ENCODE assay signal across 23 cellular contexts in the genomic region with DNA sequence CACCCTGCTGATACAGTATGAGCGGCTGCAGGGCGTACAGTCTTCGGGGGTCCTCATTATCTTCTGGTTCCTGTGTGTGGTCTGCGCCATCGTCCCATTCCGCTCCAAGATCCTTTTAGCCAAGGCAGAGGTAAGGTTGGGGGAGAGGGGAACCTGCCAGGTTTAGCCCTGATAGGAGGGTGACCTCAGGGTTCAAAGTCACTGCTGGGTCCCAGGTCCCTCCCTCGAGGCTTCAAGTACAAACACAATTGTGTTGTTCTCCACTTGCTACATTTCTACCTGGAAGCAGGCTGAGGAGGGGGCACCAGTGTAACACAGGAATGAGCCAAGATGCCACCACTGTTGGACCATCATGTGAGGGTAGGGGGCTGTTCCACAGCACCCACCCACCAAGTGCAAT. TPM values are rescaled to one million over a fixed set of nuclear protein-coding genes. Genes with fewer than 3 reads are reported as not detected.
DNase-seq lines count a peak whose midpoint lies in the region; ATAC-seq and TF ChIP-seq lines count a peak whose summit lies in the region.
"Had no signal": no experiment of that assay in that cellular context is flagged by ENCODE, and none has a peak within 500 bp of the region (broad histone marks: within the 10 kb centered on the region; RNA-seq: fewer than 3 reads in every experiment).

No MANE protein-coding gene starts in this region.

- H3K9ac ChIP-seq in IMR-90 (ENCODE audit: low read depth, low read length) (no peak overlapping the region), colonic mucosa (ENCODE audit: low read depth in 2 of 2, low read length in 2 of 2) (peak overlapping the region in 1 of 2 donors; percentile 27)
- H3K9ac ChIP-seq: BLaER1, GM23248 had no signal

- no peaks in the 10 kb centered on the region for H3K27me3 ChIP-seq in IMR-90 (ENCODE audit: control insufficient read depth, insufficient read depth, low read length)
- H3K27me3 ChIP-seq in colonic mucosa, result no peaks in the 10 kb centered on the region
- no peaks in the 10 kb centered on the region for H3K27me3 ChIP-seq in right lobe of liver
- H3K27me3 ChIP-seq in transverse colon, result no peaks in the 10 kb centered on the region
- H3K27me3 ChIP-seq in heart left ventricle, result no peaks in the 10 kb centered on the region
- H3K27me3 ChIP-seq: BLaER1 had no signal

- H4K5ac ChIP-seq in IMR-90 (ENCODE audit: low read depth, low read length), result no peak overlapping the region

- in situ Hi-C loops in IMR-90 (cut with MboI; ENCODE audit: low sequenced_read_pairs) (no loop called here), transverse colon (cut with MboI; ENCODE audit: low pct_ligation_motif_present in 1 of 4, low pct_unique_long_range_greater_than_20kb in 1 of 4, low sequenced_read_pairs in 3 of 4) (no loop called here)

- DNase-seq in IMR-90, result no peak
- DNase-seq in colonic mucosa, result no peak
- DNase-seq in right lobe of liver, result no peak
- DNase-seq in transverse colon, result no peak
- DNase-seq in posterior vena cava (ENCODE audit: low spot score), result no peak
- DNase-seq in heart left ventricle, result no peak
- DNase-seq: CD4-positive, CD25-positive, alpha-beta regulatory T cell; DMS153; DND-41; GM23248; H9; HFFc6; KBM-7; MV-4-11; NCI-H1105; NCI-H1436 treated with DMSO at 0.1 percent for 48 hours; NCI-H187 treated with DMSO at 0.1 percent for 48 hours; NCI-H2171 treated with DMSO at 0.1 percent for 48 hours; NCI-H524; NCI-H774; SHP77 treated with DMSO at 0.1 percent for 48 hours had no signal

- BruUV-seq in IMR-90 (replicated peaks; lab: Mats Ljungman, UMichigan), result no TSS peak

- H3K23ac ChIP-seq in IMR-90 (ENCODE audit: low read depth, low read length), result no peak overlapping the region

- H2BK20ac ChIP-seq in IMR-90 (ENCODE audit: low read depth, low read length), result no peak overlapping the region; the same call in 1 of the 2 replicates

- no peak for TF ChIP-seq RAD21 in IMR-90 (IDR thresholded peaks at IDR 0.05; ENCODE audit: low read length)

- no peak overlapping the region for H2AK9ac ChIP-seq in IMR-90 (replicated peaks; ENCODE audit: low read depth, low read length, poor library complexity)

- TF ChIP-seq CTCF in IMR-90 (conservative IDR thresholded peaks at IDR 0.05; ENCODE audit: low read depth, low read length) (no peak), colonic mucosa (IDR thresholded peaks at IDR 0.05) (no peak), right lobe of liver (IDR thresholded peaks at IDR 0.05) (no peak), transverse colon (IDR thresholded peaks at IDR 0.05) (no peak), heart left ventricle (IDR thresholded peaks at IDR 0.05) (no peak)

- 80% methylated on average over 2 of the region's 7 CpGs; no CpG with 5 or more reads in 1 of the 2 experiments for WGBS in IMR-90 (ENCODE audit: extremely low coverage in 2 of 2, insufficient read length in 1 of 2), 2 experiments
- 20% methylated on average over 1 of the region's 7 CpGs for WGBS in right lobe of liver (ENCODE audit: insufficient coverage, low coverage, low lambda C conversion rate, missing lambda C conversion rate)
- WGBS in transverse colon (ENCODE audit: low coverage in 1 of 2), 2 donors, result 89% methylated on average over 7 of the region's 7 CpGs; no CpG with 5 or more reads in 1 of the 2 donors
- WGBS in heart left ventricle, 4 donors, result 88 to 98% (median 93%) methylated on average over 7 of the region's 7 CpGs

- peaks cover 2% of the 10 kb centered on the region; the same call in 1 of the 2 replicates for H3K36me3 ChIP-seq in IMR-90 (ENCODE audit: control insufficient read depth, insufficient read depth, low read length)
- no peaks in the 10 kb centered on the region for H3K36me3 ChIP-seq in colonic mucosa
- H3K36me3 ChIP-seq in right lobe of liver, result peaks cover 0 to 6% (median 0%) of the 10 kb centered on the region in 4 donors
- no peaks in the 10 kb centered on the region for H3K36me3 ChIP-seq in transverse colon
- H3K36me3 ChIP-seq in heart left ventricle, result no peaks in the 10 kb centered on the region
- H3K36me3 ChIP-seq: BLaER1 had no signal

- H2BK15ac ChIP-seq in IMR-90 (ENCODE audit: low read depth, low read length), result no peak overlapping the region

- no peak overlapping the region for H2AFZ ChIP-seq in IMR-90 (replicated peaks; ENCODE audit: low read length, poor library complexity)
- H2AFZ ChIP-seq: GM23248 had no signal

- no peak overlapping the region for H3K14ac ChIP-seq in IMR-90 (replicated peaks; ENCODE audit: low read depth, low read length)

- no peak overlapping the region for H3K56ac ChIP-seq in IMR-90 (ENCODE audit: extremely low read depth, insufficient read depth, low read length)

- no peak overlapping the region for H3K27ac ChIP-seq in IMR-90 (ENCODE audit: insufficient read depth, low read length)
- H3K27ac ChIP-seq in colonic mucosa, result peak overlapping the region; percentile 8
- peak overlapping the region in 1 of 3 donors; percentile 2 for H3K27ac ChIP-seq in right lobe of liver
- H3K27ac ChIP-seq in transverse colon, result peak overlapping the region; percentile 36 to 79 (median 58)
- H3K27ac ChIP-seq in heart left ventricle, result no peak overlapping the region
- H3K27ac ChIP-seq: BLaER1, GM23248 had no signal

- POLR2A ChIA-PET in IMR-90 (lab: Charles Lee; ENCODE audit: unreplicated experiment), result no interaction called here

- peaks cover 29% of the 10 kb centered on the region for H3K4me1 ChIP-seq in IMR-90 (ENCODE audit: control insufficient read depth, insufficient read depth, low read length)
- peaks cover 16% of the 10 kb centered on the region for H3K4me1 ChIP-seq in colonic mucosa
- peaks cover 0 to 44% (median 20%) of the 10 kb centered on the region in 4 donors for H3K4me1 ChIP-seq in right lobe of liver
- peaks cover 27 to 55% (median 46%) of the 10 kb centered on the region in 4 donors for H3K4me1 ChIP-seq in transverse colon
- H3K4me1 ChIP-seq in heart left ventricle, result peaks cover 0 to 35% (median 25%) of the 10 kb centered on the region in 12 donors

- H3K4me2 ChIP-seq in IMR-90 (ENCODE audit: low read depth, low read length), result no peak overlapping the region
- H3K4me2 ChIP-seq: BLaER1 had no signal

- H3K79me1 ChIP-seq in IMR-90 (ENCODE audit: low read depth in 1 of 2, low read length in 2 of 2), result peaks cover 0 to 15% of the 10 kb centered on the region in 2 experiments; a peak in 2 of 4 replicates

- no peak overlapping the region for H3K4ac ChIP-seq in IMR-90 (ENCODE audit: low read depth, low read length)

- H4K91ac ChIP-seq in IMR-90 (ENCODE audit: insufficient read depth, low read depth, low read length), result no peak overlapping the region

- peaks cover 30% of the 10 kb centered on the region for H3K9me1 ChIP-seq in IMR-90 (ENCODE audit: insufficient read depth, low read length)

- no peak overlapping the region for H2BK120ac ChIP-seq in IMR-90 (ENCODE audit: low read depth, low read length)

- no peak overlapping the region for H2BK5ac ChIP-seq in IMR-90 (ENCODE audit: low read depth, low read length, poor library complexity, severe bottlenecking)

- no peak for TF ChIP-seq EP300 in transverse colon (IDR thresholded peaks at IDR 0.05; ENCODE audit: low read depth)

- CTCF ChIA-PET in IMR-90 (lab: Yijun Ruan, JAX), result no interaction called here

- ATAC-seq in IMR-90 (ENCODE audit: low read depth) (no peak), right lobe of liver (peak in 3 of 4 donors; percentile 8 to 43 (median 27)), HG03039 (IDR thresholded peaks at IDR 0.05; ENCODE audit: unreplicated experiment) (no peak), heart left ventricle (no peak)

- H3K18ac ChIP-seq in IMR-90 (ENCODE audit: low read depth, low read length), result no peak overlapping the region

- H3K4me3 ChIP-seq in IMR-90 (ENCODE audit: insufficient read depth, low read depth, low read length), result no peak overlapping the region
- H3K4me3 ChIP-seq in colonic mucosa, result no peak overlapping the region
- no peak overlapping the region for H3K4me3 ChIP-seq in right lobe of liver
- no peak overlapping the region for H3K4me3 ChIP-seq in transverse colon
- no peak overlapping the region for H3K4me3 ChIP-seq in heart left ventricle
- H3K4me3 ChIP-seq: BLaER1, GM23248 had no signal

- H3K9me3 ChIP-seq in IMR-90 (ENCODE audit: control insufficient read depth, insufficient read depth, low read length) (peaks cover 2% of the 10 kb centered on the region; the same call in 1 of the 2 replicates), colonic mucosa (no peaks in the 10 kb centered on the region), right lobe of liver (no peaks in the 10 kb centered on the region), transverse colon (no peaks in the 10 kb centered on the region), heart left ventricle (peaks cover 0 to 10% (median 0%) of the 10 kb centered on the region in 12 donors)

- peak overlapping the region; percentile 57; the same call in 1 of the 2 replicates for H2AK5ac ChIP-seq in IMR-90 (ENCODE audit: low read depth, low read length)

- no peaks in the 10 kb centered on the region for H4K20me1 ChIP-seq in IMR-90 (ENCODE audit: insufficient read depth, low read length)
- H4K20me1 ChIP-seq: BLaER1 had no signal

- dilution Hi-C loops in IMR-90 (cut with HindIII; ENCODE audit: low sequenced_read_pairs, unreplicated experiment), result no loop called here

- intact Hi-C loops in IMR-90 (cut with micrococcal nuclease), result no loop called here
- intact Hi-C loops in colonic mucosa (cut with DNase I), result no loop called here
- intact Hi-C loops in right lobe of liver (cut with DNase I), result no loop called here
- intact Hi-C loops in transverse colon (cut with DNase I; ENCODE audit: low total_unique reads), result no loop called here
- intact Hi-C loops in posterior vena cava (cut with DNase I), result no loop called here
- intact Hi-C loops in heart left ventricle (cut with DNase I), result no loop called here

- TF ChIP-seq POLR2A in IMR-90 (IDR thresholded peaks at IDR 0.05; ENCODE audit: low read depth, low read length) (no peak), right lobe of liver (IDR thresholded peaks at IDR 0.05) (no peak), transverse colon (IDR thresholded peaks at IDR 0.05) (no peak), heart left ventricle (IDR thresholded peaks at IDR 0.05) (no peak)

- H4K8ac ChIP-seq in IMR-90 (ENCODE audit: low read depth in 2 of 2, low read length in 2 of 2), result no peak overlapping the region

RNA-seq across cellular contexts. Expression of gene ABCC3, which starts 22.4 kb away (rescaled TPM):
- total RNA-seq in IMR-90 (2012; rRNA removed), result 2.2 and 3.2 TPM in 2 replicates
- 6.0 and 6.6 TPM in 2 replicates for polyA plus RNA-seq in IMR-90 (2012; rRNA removed)
- polyA plus RNA-seq in IMR-90 (2012; cell fraction: cytosol; rRNA removed), result 1.7 and 5.8 TPM in 2 replicates
- 61.3 and 69.4 TPM in 2 replicates for polyA plus RNA-seq in IMR-90 (2012; cell fraction: nucleus; rRNA removed; ENCODE audit: low replicate concordance)
- total RNA-seq in colonic mucosa, result 100 to 1,000 TPM; 187 to 226 TPM
- total RNA-seq in right lobe of liver, result 100 to 1,000 TPM; 146 to 286 (median 178) TPM
- total RNA-seq in transverse colon, result 100 to 1,000 TPM; 297 to 655 (median 533) TPM
- total RNA-seq in posterior vena cava, result 10 to 100 TPM; 13.1 to 19.8 TPM
- total RNA-seq in heart left ventricle, result 10 to 100 TPM in 1 of 9 donors, 1 to 10 TPM in 4, under 1 TPM in 3, not detected in 1; 0.20 to 21.6 (median 1.3) TPM
- polyA plus RNA-seq in heart left ventricle, result 1 to 10 TPM in 1 of 2 donors, under 1 TPM in 1; 0.50 to 1.4 TPM

RNA-seq across cellular contexts. Expression of gene ANKRD40, which starts 50.7 kb away (rescaled TPM):
- total RNA-seq in IMR-90 (2012; rRNA removed), result 35.8 and 38.9 TPM in 2 replicates
- polyA plus RNA-seq in IMR-90 (2012; rRNA removed), result 23.4 and 23.5 TPM in 2 replicates
- polyA plus RNA-seq in IMR-90 (2012; cell fraction: cytosol; rRNA removed), result 6.0 and 8.0 TPM in 2 replicates
- 6.2 and 29.6 TPM in 2 replicates for polyA plus RNA-seq in IMR-90 (2012; cell fraction: nucleus; rRNA removed; ENCODE audit: low replicate concordance)
- total RNA-seq in colonic mucosa, result 10 to 100 TPM; 20.1 to 25.1 TPM
- 10 to 100 TPM; 13.9 to 17.4 (median 15.1) TPM for total RNA-seq in right lobe of liver
- 10 to 100 TPM; 18.7 to 30.8 (median 24.2) TPM for total RNA-seq in transverse colon
- 10 to 100 TPM; 57.4 to 77.3 TPM for total RNA-seq in posterior vena cava
- total RNA-seq in heart left ventricle, result 10 to 100 TPM; 38.8 to 55.4 (median 47.2) TPM
- 10 to 100 TPM; 22.2 to 48.2 TPM for polyA plus RNA-seq in heart left ventricle

Comparison
In these comparisons a context has a peak if more than half of its experiments do, and no peak if none do; other contexts are left out.
1. ATAC-seq: peak in right lobe of liver (3 of 4); none in IMR-90 (single experiment), HG03039 (single experiment) and heart left ventricle (0 of 4).
2. H3K27ac ChIP-seq: peak in colonic mucosa (single experiment) and transverse colon (4 of 4); none in IMR-90 (single experiment) and heart left ventricle (0 of 12).
3. RNA of gene ABCC3, which starts 22.4 kb away (total RNA-seq): 297 to 655 TPM in transverse colon, 187 to 226 TPM in colonic mucosa and 146 to 286 TPM in right lobe of liver; 13.1 to 19.8 TPM in posterior vena cava, 2.2 to 3.2 TPM in IMR-90 and 0.20 to 21.6 TPM in heart left ventricle; every median in the first group is over 4 times any median in the second.